ENCODE assay signal across 20 cellular contexts in genomic region chr2:228417966-228418365, GRCh38.
DNase-seq lines count a peak whose midpoint lies in the region; FAIRE-seq and TF ChIP-seq lines count a peak whose summit lies in the region.
"Had no signal": no experiment of that assay in that cellular context is flagged by ENCODE, and none has a peak within 500 bp of the region (broad histone marks: within the 10 kb centered on the region; RNA-seq: fewer than 3 reads in every experiment).

No MANE protein-coding gene starts in this region.

- DNase-seq in NCI-H2171 treated with DMSO at 0.1 percent for 48 hours (lab: John Stamatoyannopoulos, UW) (peak; percentile 33), NCI-H2171 (lab: John Stamatoyannopoulos, UW) (no peak), RPMI8226 (peak; percentile 61), fibroblast of villous mesenchyme (ENCODE audit: low read depth) (peak; percentile 25), D341Med (ENCODE audit: low spot score) (no peak), NCI-H1105 (lab: John Stamatoyannopoulos, UW) (no peak), HTR-8/SVneo (ENCODE audit: insufficient read length, low spot score) (no peak), hepatic stellate cell (ENCODE audit: low spot score) (no peak)
- DNase-seq: 8988T; DMS 273 treated with DMSO at 0.1 percent for 48 hours; effector memory CD4-positive, alpha-beta T cell; heart right ventricle; islet precursor cell; natural killer cell; NCI-H1048; NCI-H2081; NCI-H510A treated with DMSO at 0.1 percent for 48 hours; SHP77; stimulated activated naive CD8-positive, alpha-beta T cell treated with anti-CD3 and anti-CD28 coated beads, Interleukin-15, Interleukin-2, amounts not matched to agents 100 U/mL and 50 U/mL, for 24 hours had no signal

- FAIRE-seq in HTR-8/SVneo (lab: Jason Lieb, UNC), result no peak

- TF ChIP-seq CTCF in fibroblast of villous mesenchyme (IDR thresholded peaks at IDR 0.05; ENCODE audit: insufficient read depth, low read depth, low read length), result no peak

- no peak overlapping the region for H3K4me3 ChIP-seq in fibroblast of villous mesenchyme (ENCODE audit: low read depth, low read length)
- H3K4me3 ChIP-seq: heart right ventricle, tibial nerve had no signal

Comparison
In these comparisons a context has a peak if more than half of its experiments do, and no peak if none do; other contexts are left out.
1. DNase-seq: peak in NCI-H2171 treated with DMSO at 0.1 percent for 48 hours (single experiment), RPMI8226 (single experiment) and fibroblast of villous mesenchyme (single experiment); none in NCI-H2171 (single experiment), D341Med (single experiment), NCI-H1105 (single experiment), HTR-8/SVneo (single experiment) and hepatic stellate cell (single experiment).